In the genomic region with DNA sequence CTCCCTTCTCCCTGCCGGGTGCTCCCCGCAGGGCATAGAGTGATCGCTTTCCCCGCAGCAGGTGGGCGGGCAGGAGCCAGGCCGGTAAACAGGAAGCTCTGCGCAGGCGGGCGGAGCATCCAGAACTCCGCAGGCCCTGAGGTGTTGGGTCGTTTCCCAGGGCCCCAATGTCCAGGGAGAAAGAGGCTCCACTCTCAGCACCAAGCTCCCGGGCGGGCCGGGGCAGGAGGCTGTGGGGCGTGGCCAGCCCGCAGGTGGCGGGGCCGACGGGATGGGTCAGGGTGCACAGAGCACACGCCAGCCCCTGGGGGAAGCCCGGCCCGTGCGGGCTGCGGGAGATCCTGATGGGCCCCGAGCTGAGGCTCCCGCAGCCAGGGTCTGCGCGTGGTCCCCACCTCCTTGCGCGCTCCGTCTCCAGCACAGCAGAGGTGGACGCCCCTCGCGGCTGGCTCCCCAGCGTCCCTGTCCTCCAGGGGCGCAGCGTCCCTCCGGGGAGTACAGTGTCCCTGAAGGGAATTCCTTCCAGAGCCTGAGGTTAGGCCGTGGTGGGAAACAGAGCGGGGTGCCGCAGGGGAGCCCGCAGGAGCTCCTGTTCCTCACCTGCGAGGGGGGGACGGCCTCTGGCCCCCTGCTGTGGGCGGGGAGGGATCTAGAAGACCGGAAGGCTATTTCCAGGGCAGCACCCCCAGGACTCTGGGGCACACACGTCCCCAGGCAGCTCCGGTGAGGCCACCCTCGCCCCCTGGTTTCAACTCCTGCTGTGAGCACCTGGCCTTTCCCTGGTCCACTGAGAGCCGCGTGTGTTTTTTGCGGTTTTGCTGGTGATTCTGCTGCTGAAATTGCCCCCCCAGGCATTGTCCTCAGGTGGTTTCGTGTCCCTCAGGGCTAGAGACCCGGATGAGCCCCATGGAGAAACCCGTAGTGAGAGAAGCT, we compare ENCODE assay signal across 8 cellular contexts. TPM values are rescaled to one million over a fixed set of nuclear protein-coding genes. Genes with fewer than 3 reads are reported as not detected.
DNase-seq lines count a peak whose midpoint lies in the region; ATAC-seq and TF ChIP-seq lines count a peak whose summit lies in the region.

No MANE protein-coding gene starts in this region.

- no peak overlapping the region for H2AFZ ChIP-seq in OCI-LY7 (ENCODE audit: low read length)

- peak overlapping the region; percentile 43 to 46 for H3K9ac ChIP-seq in colonic mucosa (ENCODE audit: low read depth in 2 of 2, low read length in 2 of 2)

- in situ Hi-C loops in G401 (cut with HindIII; ENCODE audit: low sequenced_read_pairs), result no loop called here
- in situ Hi-C loops in HAP-1 (cut with MboI; ENCODE audit: low sequenced_read_pairs), result no loop called here

- no peaks in the 10 kb centered on the region for H4K20me1 ChIP-seq in OCI-LY7 (ENCODE audit: insufficient read depth, low read length)

- CTCF ChIA-PET in OCI-LY7 (lab: Charles Lee; ENCODE audit: unreplicated experiment), result interaction anchor here (0.6 kb wide), 1 partner anchor 207 kb away, joined by 3 read pairs; no protein-coding TSS in a partner anchor

- no peak overlapping the region for H3K4me3 Mint-ChIP-seq in nephron progenitor cell

- H3K4me2 ChIP-seq in OCI-LY7 (ENCODE audit: low read length), result peak overlapping the region; percentile 5

- H3K4me1 ChIP-seq in OCI-LY7 (ENCODE audit: insufficient read depth, low read length, poor library complexity, severe bottlenecking) (peaks cover 13% of the 10 kb centered on the region), colonic mucosa (no peaks in the 10 kb centered on the region), HAP-1 (no peaks in the 10 kb centered on the region)

- intact Hi-C loops in OCI-LY7 (cut with micrococcal nuclease; ENCODE audit: unreplicated experiment) (no loop called here), colonic mucosa (cut with DNase I) (no loop called here)

- ATAC-seq in GM18502 (IDR thresholded peaks at IDR 0.05; ENCODE audit: poor library complexity, unreplicated experiment) (no peak), GM18873 (IDR thresholded peaks at IDR 0.05; ENCODE audit: low FRiP score, unreplicated experiment) (no peak)

- peaks cover 11% of the 10 kb centered on the region for H3K36me3 ChIP-seq in OCI-LY7 (ENCODE audit: insufficient read depth, low read length)
- no peaks in the 10 kb centered on the region for H3K36me3 ChIP-seq in colonic mucosa
- no peaks in the 10 kb centered on the region for H3K36me3 ChIP-seq in HAP-1 (replicated peaks)

- H3K9me3 ChIP-seq in OCI-LY7 (ENCODE audit: low read length) (0 out of 2 replicates have a peak, but pooled peaks cover 7% of the 10 kb centered on the region), colonic mucosa (no peaks in the 10 kb centered on the region), HAP-1 (no peaks in the 10 kb centered on the region)

- no peak overlapping the region for H3K27ac ChIP-seq in OCI-LY7 (ENCODE audit: low read depth, low read length, poor library complexity, severe bottlenecking)
- H3K27ac ChIP-seq in colonic mucosa, result no peak overlapping the region

- H3K27me3 Mint-ChIP-seq in nephron progenitor cell (ENCODE audit: low read depth, poor library complexity), result peaks cover 4% of the 10 kb centered on the region

- BruUV-seq in OCI-LY7 (replicated peaks; lab: Mats Ljungman, UMichigan), result no TSS peak

- H3K9me3 Mint-ChIP-seq in nephron progenitor cell, result peaks cover 36% of the 10 kb centered on the region

- no peak overlapping the region for H3K27ac Mint-ChIP-seq in nephron progenitor cell

- peaks cover 40% of the 10 kb centered on the region for H3K4me1 Mint-ChIP-seq in nephron progenitor cell

- no peaks in the 10 kb centered on the region for H3K79me2 ChIP-seq in OCI-LY7 (ENCODE audit: insufficient read depth, low read depth, low read length)

- POLR2A ChIA-PET in OCI-LY7 (lab: Charles Lee), result no interaction called here

- no peak for TF ChIP-seq CTCF in OCI-LY7 (conservative IDR thresholded peaks at IDR 0.05; ENCODE audit: low read length)
- TF ChIP-seq CTCF in colonic mucosa (IDR thresholded peaks at IDR 0.05), result no peak
- TF ChIP-seq CTCF in nephron progenitor cell (IDR thresholded peaks at IDR 0.05), result no peak

- DNase-seq in G401 (ENCODE audit: low spot score) (peak; percentile 83), OCI-LY7 (ENCODE audit: low spot score) (peak; percentile 31), colonic mucosa (peak; percentile 60), nephron progenitor cell (peak; percentile 41), HAP-1 (ENCODE audit: low spot score in 2 of 2) (no peak), hippocampal formation (lab: John Stamatoyannopoulos, UW) (no peak)

- peaks cover 61% of the 10 kb centered on the region for H3K36me3 Mint-ChIP-seq in nephron progenitor cell (ENCODE audit: low read depth)

- no peaks in the 10 kb centered on the region for H3K27me3 ChIP-seq in colonic mucosa
- no peaks in the 10 kb centered on the region for H3K27me3 ChIP-seq in HAP-1 (ENCODE audit: low read depth)

- H3K4me3 ChIP-seq in OCI-LY7 (ENCODE audit: low read depth, low read length, poor library complexity, severe bottlenecking) (no peak overlapping the region), colonic mucosa (peak overlapping the region; percentile 30), HAP-1 (no peak overlapping the region)

- no peaks in the 10 kb centered on the region for H3K9me2 ChIP-seq in OCI-LY7 (ENCODE audit: insufficient read depth, low read length)

RNA-seq across cellular contexts. Expression of a gene that starts 12.2 kb away (rescaled TPM):
- total RNA-seq in G401 (2014; rRNA removed; shearing (Covaris generic)), result 5.3 and 13.0 TPM in 2 replicates
- total RNA-seq in OCI-LY7 (2014; rRNA removed; shearing (Covaris generic)), result 6.3 and 7.6 TPM in 2 replicates
- total RNA-seq in OCI-LY7 (2022) (13.7 and 15.1 TPM in 2 replicates), colonic mucosa (10 to 100 TPM; 22.8 to 31.2 TPM)

RNA-seq across cellular contexts. Expression of a gene that starts 20.1 kb away (rescaled TPM):
- 12.4 and 15.1 TPM in 2 replicates for total RNA-seq in G401 (2014; rRNA removed; shearing (Covaris generic))
- total RNA-seq in OCI-LY7 (2014; rRNA removed; shearing (Covaris generic)), result 0.69 and 1.8 TPM in 2 replicates
- total RNA-seq in OCI-LY7 (2022), result 1.8 and 2.3 TPM in 2 replicates
- 100 to 1,000 TPM; 268 to 296 TPM for total RNA-seq in colonic mucosa

Comparison
In these comparisons a context has a peak if more than half of its experiments do, and no peak if none do; other contexts are left out.
1. DNase-seq: peak in G401 (single experiment), OCI-LY7 (single experiment), colonic mucosa (single experiment) and nephron progenitor cell (single experiment); none in HAP-1 (0 of 2) and hippocampal formation (0 of 2).
2. RNA of a gene that starts 20.1 kb away (total RNA-seq): 268 to 296 TPM in colonic mucosa; 12.4 to 15.1 TPM in G401 and 0.69 to 2.3 TPM in OCI-LY7; every median in the first group is over 10 times any median in the second.